8 cellular contexts compared by ENCODE assay signal in genomic region chr19:1252221-1252817, GRCh38. TPM values are rescaled to one million over a fixed set of nuclear protein-coding genes. Genes with fewer than 3 reads are reported as not detected.
DNase-seq lines count a peak whose midpoint lies in the region; ATAC-seq and TF ChIP-seq lines count a peak whose summit lies in the region.

No MANE protein-coding gene starts in this region.

- ATAC-seq in naive thymus-derived CD8-positive, alpha-beta T cell: peak; percentile 8 to 10

- H3K4me3 ChIP-seq in fibroblast of pulmonary artery (replicated peaks; ENCODE audit: low read depth, low read length) (peak overlapping the region; percentile 85), transverse colon (peak overlapping the region; percentile 80 to 91 (median 88))

- H3K27ac ChIP-seq in transverse colon: peak overlapping the region; percentile 98 to 99 (median 98)

- no peaks in the 10 kb centered on the region for H3K27me3 Mint-ChIP-seq in activated T-helper 2 cell treated with anti-CD3 and anti-CD28 coated beads, Interferon-gamma antibody, Interleukin-2, Interleukin-4, amounts not matched to agents 10 μg/mL and 5 μg/mL and 100 μg/mL, durations not matched to agents 14 hours and 24 hours and 36 hours (ENCODE audit: low read depth)
- H3K27me3 Mint-ChIP-seq in naive thymus-derived CD8-positive, alpha-beta T cell: peaks cover 0 to 3% (median 0%) of the 10 kb centered on the region in 5 donors

- peak overlapping the region; percentile 90 for H3K27ac Mint-ChIP-seq in activated T-helper 2 cell treated with anti-CD3 and anti-CD28 coated beads, Interferon-gamma antibody, Interleukin-2, Interleukin-4, amounts not matched to agents 10 μg/mL and 5 μg/mL and 100 μg/mL, durations not matched to agents 14 hours and 24 hours and 36 hours
- peak overlapping the region; percentile 66 to 97 (median 90) for H3K27ac Mint-ChIP-seq in naive thymus-derived CD8-positive, alpha-beta T cell

- peak overlapping the region; percentile 93 for H3K4me3 Mint-ChIP-seq in activated T-helper 2 cell treated with anti-CD3 and anti-CD28 coated beads, Interferon-gamma antibody, Interleukin-2, Interleukin-4, amounts not matched to agents 10 μg/mL and 5 μg/mL and 100 μg/mL, durations not matched to agents 14 hours and 24 hours and 36 hours (ENCODE audit: low read depth)
- peak overlapping the region; percentile 88 to 96 (median 94) for H3K4me3 Mint-ChIP-seq in naive thymus-derived CD8-positive, alpha-beta T cell

- H3K27me3 ChIP-seq in transverse colon: no peaks in the 10 kb centered on the region

- H3K9me3 Mint-ChIP-seq in activated T-helper 2 cell treated with anti-CD3 and anti-CD28 coated beads, Interferon-gamma antibody, Interleukin-2, Interleukin-4, amounts not matched to agents 10 μg/mL and 5 μg/mL and 100 μg/mL, durations not matched to agents 14 hours and 24 hours and 36 hours: no peaks in the 10 kb centered on the region
- H3K9me3 Mint-ChIP-seq in naive thymus-derived CD8-positive, alpha-beta T cell: no peaks in the 10 kb centered on the region

- in situ Hi-C loops in transverse colon (cut with MboI; ENCODE audit: low pct_ligation_motif_present in 1 of 4, low pct_unique_long_range_greater_than_20kb in 1 of 4, low sequenced_read_pairs in 3 of 4): no loop called here

- TF ChIP-seq POLR2A in transverse colon (IDR thresholded peaks at IDR 0.05): peak; percentile 14

- DNase-seq in Daoy (ENCODE audit: low read depth) (peak; percentile 97), NCI-H2196 treated with DMSO at 0.1 percent for 48 hours (lab: John Stamatoyannopoulos, UW; ENCODE audit: unreplicated experiment) (peak; percentile 76), fibroblast of pulmonary artery (ENCODE audit: low read depth) (peak; percentile 98), transverse colon (peak; percentile 86), NCI-H524 treated with DMSO at 0.1 percent for 48 hours (lab: John Stamatoyannopoulos, UW) (no peak), NCI-H345 treated with DMSO at 0.1 percent for 48 hours (lab: John Stamatoyannopoulos, UW; ENCODE audit: unreplicated experiment) (no peak)
- peak; percentile 65 for DNase-seq in activated T-helper 2 cell treated with anti-CD3 and anti-CD28 coated beads, Interferon-gamma antibody, Interleukin-2, Interleukin-4, amounts not matched to agents 10 μg/mL and 5 μg/mL and 100 μg/mL, durations not matched to agents 14 hours and 24 hours and 36 hours (ENCODE audit: low spot score)
- peak; percentile 46 to 88 (median 71) for DNase-seq in naive thymus-derived CD8-positive, alpha-beta T cell

- peaks cover 26 to 67% (median 63%) of the 10 kb centered on the region in 4 donors for H3K4me1 ChIP-seq in transverse colon

- peak; percentile 11 for TF ChIP-seq EP300 in transverse colon (IDR thresholded peaks at IDR 0.05; ENCODE audit: low read depth)

- intact Hi-C loops in activated T-helper 2 cell treated with anti-CD3 and anti-CD28 coated beads, Interferon-gamma antibody, Interleukin-2, Interleukin-4, amounts not matched to agents 10 μg/mL and 5 μg/mL and 100 μg/mL, durations not matched to agents 14 hours and 24 hours and 36 hours (cut with micrococcal nuclease): no loop called here
- intact Hi-C loops in transverse colon (cut with DNase I; ENCODE audit: low total_unique reads): no loop called here

- H3K9me3 ChIP-seq in transverse colon: no peaks in the 10 kb centered on the region

- no peak for TF ChIP-seq CTCF in fibroblast of pulmonary artery (IDR thresholded peaks at IDR 0.05; ENCODE audit: low read length, missing control alignments)
- no peak for TF ChIP-seq CTCF in transverse colon (IDR thresholded peaks at IDR 0.05)

- peaks cover 0 to 31% (median 18%) of the 10 kb centered on the region in 4 donors for H3K36me3 ChIP-seq in transverse colon

- POLR2A ChIA-PET in naive thymus-derived CD8-positive, alpha-beta T cell (lab: Charles Lee): interaction anchor here (0.6 to 13.6 kb wide), 13 partner anchors 8 to 247 kb away, joined by 3 to 480 read pairs (median 6); partner anchors contain the start of genes CIRBP, FAM174C and RNU6-2

- peaks cover 8% of the 10 kb centered on the region for H3K4me1 Mint-ChIP-seq in activated T-helper 2 cell treated with anti-CD3 and anti-CD28 coated beads, Interferon-gamma antibody, Interleukin-2, Interleukin-4, amounts not matched to agents 10 μg/mL and 5 μg/mL and 100 μg/mL, durations not matched to agents 14 hours and 24 hours and 36 hours (ENCODE audit: low read depth)
- H3K4me1 Mint-ChIP-seq in naive thymus-derived CD8-positive, alpha-beta T cell: peaks cover 10 to 36% (median 23%) of the 10 kb centered on the region in 4 donors

- 2% methylated on average over 29 of the region's 30 CpGs; no CpG with 5 or more reads in 1 of the 2 donors for WGBS in transverse colon (ENCODE audit: low coverage in 1 of 2), 2 donors

- H3K36me3 Mint-ChIP-seq in activated T-helper 2 cell treated with anti-CD3 and anti-CD28 coated beads, Interferon-gamma antibody, Interleukin-2, Interleukin-4, amounts not matched to agents 10 μg/mL and 5 μg/mL and 100 μg/mL, durations not matched to agents 14 hours and 24 hours and 36 hours (ENCODE audit: low read depth): peaks cover 47% of the 10 kb centered on the region
- peaks cover 0 to 28% (median 0%) of the 10 kb centered on the region in 3 donors for H3K36me3 Mint-ChIP-seq in naive thymus-derived CD8-positive, alpha-beta T cell

RNA-seq across cellular contexts. Expression of gene MIDN, which starts 3.9 kb away (rescaled TPM):
- 8.7 and 14.3 TPM in 2 replicates for total RNA-seq in Daoy (2014; rRNA removed; shearing (Covaris generic))
- total RNA-seq in activated T-helper 2 cell treated with anti-CD3 and anti-CD28 coated beads, Interferon-gamma antibody, Interleukin-2, Interleukin-4, amounts not matched to agents 10 μg/mL and 5 μg/mL and 100 μg/mL, durations not matched to agents 14 hours and 24 hours and 36 hours: 84.7 and 85.4 TPM in 2 replicates
- 10 to 100 TPM; 31.2 to 35.4 TPM for total RNA-seq in naive thymus-derived CD8-positive, alpha-beta T cell
- polyA plus RNA-seq in naive thymus-derived CD8-positive, alpha-beta T cell: 1 to 10 TPM; 1.1 to 8.2 (median 6.6) TPM
- total RNA-seq in transverse colon: 100 to 1,000 TPM in 3 of 4 donors, 10 to 100 TPM in 1; 89.4 to 379 (median 116) TPM

RNA-seq across cellular contexts. Expression of gene ATP5F1D, which starts 10.8 kb away (rescaled TPM):
- total RNA-seq in Daoy (2014; rRNA removed; shearing (Covaris generic)): 41.4 and 82.8 TPM in 2 replicates
- total RNA-seq in activated T-helper 2 cell treated with anti-CD3 and anti-CD28 coated beads, Interferon-gamma antibody, Interleukin-2, Interleukin-4, amounts not matched to agents 10 μg/mL and 5 μg/mL and 100 μg/mL, durations not matched to agents 14 hours and 24 hours and 36 hours: 233 and 240 TPM in 2 replicates
- 10 to 100 TPM; 83.9 to 89.0 TPM for total RNA-seq in naive thymus-derived CD8-positive, alpha-beta T cell
- polyA plus RNA-seq in naive thymus-derived CD8-positive, alpha-beta T cell: 100 to 1,000 TPM; 214 to 264 (median 262) TPM
- total RNA-seq in transverse colon: 100 to 1,000 TPM; 157 to 650 (median 240) TPM

RNA-seq across cellular contexts. Expression of gene CBARP, which starts 14.5 kb away (rescaled TPM):
- 0.86 and 1.8 TPM in 2 replicates for total RNA-seq in Daoy (2014; rRNA removed; shearing (Covaris generic))
- 3.5 and 3.7 TPM in 2 replicates for total RNA-seq in activated T-helper 2 cell treated with anti-CD3 and anti-CD28 coated beads, Interferon-gamma antibody, Interleukin-2, Interleukin-4, amounts not matched to agents 10 μg/mL and 5 μg/mL and 100 μg/mL, durations not matched to agents 14 hours and 24 hours and 36 hours
- total RNA-seq in naive thymus-derived CD8-positive, alpha-beta T cell: not detected
- polyA plus RNA-seq in naive thymus-derived CD8-positive, alpha-beta T cell: not detected
- total RNA-seq in transverse colon: 1 to 10 TPM in 1 of 4 donors, under 1 TPM in 2, not detected in 1; 0.32 to 5.2 (median 0.68) TPM

RNA-seq across cellular contexts. Expression of gene CIRBP, which starts 16.8 kb away (rescaled TPM):
- total RNA-seq in Daoy (2014; rRNA removed; shearing (Covaris generic)): 234 and 288 TPM in 2 replicates
- total RNA-seq in activated T-helper 2 cell treated with anti-CD3 and anti-CD28 coated beads, Interferon-gamma antibody, Interleukin-2, Interleukin-4, amounts not matched to agents 10 μg/mL and 5 μg/mL and 100 μg/mL, durations not matched to agents 14 hours and 24 hours and 36 hours: 214 and 226 TPM in 2 replicates
- 100 to 1,000 TPM; 565 to 579 TPM for total RNA-seq in naive thymus-derived CD8-positive, alpha-beta T cell
- polyA plus RNA-seq in naive thymus-derived CD8-positive, alpha-beta T cell: 100 to 1,000 TPM; 204 to 273 (median 262) TPM
- total RNA-seq in transverse colon: 100 to 1,000 TPM; 431 to 488 (median 460) TPM

RNA-seq across cellular contexts. Expression of gene FAM174C, which starts 23.0 kb away (rescaled TPM):
- total RNA-seq in Daoy (2014; rRNA removed; shearing (Covaris generic)): 59.0 and 104 TPM in 2 replicates
- total RNA-seq in activated T-helper 2 cell treated with anti-CD3 and anti-CD28 coated beads, Interferon-gamma antibody, Interleukin-2, Interleukin-4, amounts not matched to agents 10 μg/mL and 5 μg/mL and 100 μg/mL, durations not matched to agents 14 hours and 24 hours and 36 hours: 91.7 and 99.4 TPM in 2 replicates
- 10 to 100 TPM; 46.3 to 47.5 TPM for total RNA-seq in naive thymus-derived CD8-positive, alpha-beta T cell
- 100 to 1,000 TPM in 1 of 3 donors, 10 to 100 TPM in 2; 66.7 to 104 (median 95.5) TPM for polyA plus RNA-seq in naive thymus-derived CD8-positive, alpha-beta T cell
- total RNA-seq in transverse colon: 100 to 1,000 TPM in 2 of 4 donors, 10 to 100 TPM in 2; 72.5 to 116 (median 99.0) TPM

Comparison
In these comparisons a context has a peak if more than half of its experiments do, and no peak if none do; other contexts are left out.
1. DNase-seq: peak in Daoy (single experiment), NCI-H2196 treated with DMSO at 0.1 percent for 48 hours (single experiment), activated T-helper 2 cell treated with anti-CD3 and anti-CD28 coated beads, Interferon-gamma antibody, Interleukin-2, Interleukin-4, amounts not matched to agents 10 μg/mL and 5 μg/mL and 100 μg/mL, durations not matched to agents 14 hours and 24 hours and 36 hours (single experiment), fibroblast of pulmonary artery (single experiment), naive thymus-derived CD8-positive, alpha-beta T cell (10 of 10) and transverse colon (single experiment); none in NCI-H524 treated with DMSO at 0.1 percent for 48 hours (single experiment) and NCI-H345 treated with DMSO at 0.1 percent for 48 hours (single experiment).